2 cellular contexts compared by ENCODE assay signal in genomic region chr1:186948542-186948941, GRCh38.
TF ChIP-seq lines count a peak whose summit lies in the region.

No MANE protein-coding gene starts in this region.

TF ChIP-seq in SK-N-SH, 30 proteins besides CTCF, POLR2A, EP300 and RAD21 (continued from another document):
- TF ChIP-seq JUND (IDR thresholded peaks at IDR 0.05) (no peak), RFX5 (IDR thresholded peaks at IDR 0.05; ENCODE audit: low read length) (no peak), ELF1 (IDR thresholded peaks at IDR 0.05) (no peak)
- TF ChIP-seq, protein P1, sequence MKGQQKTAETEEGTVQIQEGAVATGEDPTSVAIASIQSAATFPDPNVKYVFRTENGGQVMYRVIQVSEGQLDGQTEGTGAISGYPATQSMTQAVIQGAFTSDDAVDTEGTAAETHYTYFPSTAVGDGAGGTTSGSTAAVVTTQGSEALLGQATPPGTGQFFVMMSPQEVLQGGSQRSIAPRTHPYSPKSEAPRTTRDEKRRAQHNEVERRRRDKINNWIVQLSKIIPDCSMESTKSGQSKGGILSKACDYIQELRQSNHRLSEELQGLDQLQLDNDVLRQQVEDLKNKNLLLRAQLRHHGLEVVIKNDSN (IDR thresholded peaks at IDR 0.05; ENCODE audit: borderline replicate concordance, low read depth) = no peak

TF ChIP-seq in SK-N-SH treated with all-trans-retinoic acid at 6 μM for 48 hours, 23 proteins besides CTCF, POLR2A, EP300 and RAD21 (continued from another document):
- no peak for TF ChIP-seq RARB (CRISPR knock-in tag; IDR thresholded peaks at IDR 0.05)
- TF ChIP-seq, protein P2, sequence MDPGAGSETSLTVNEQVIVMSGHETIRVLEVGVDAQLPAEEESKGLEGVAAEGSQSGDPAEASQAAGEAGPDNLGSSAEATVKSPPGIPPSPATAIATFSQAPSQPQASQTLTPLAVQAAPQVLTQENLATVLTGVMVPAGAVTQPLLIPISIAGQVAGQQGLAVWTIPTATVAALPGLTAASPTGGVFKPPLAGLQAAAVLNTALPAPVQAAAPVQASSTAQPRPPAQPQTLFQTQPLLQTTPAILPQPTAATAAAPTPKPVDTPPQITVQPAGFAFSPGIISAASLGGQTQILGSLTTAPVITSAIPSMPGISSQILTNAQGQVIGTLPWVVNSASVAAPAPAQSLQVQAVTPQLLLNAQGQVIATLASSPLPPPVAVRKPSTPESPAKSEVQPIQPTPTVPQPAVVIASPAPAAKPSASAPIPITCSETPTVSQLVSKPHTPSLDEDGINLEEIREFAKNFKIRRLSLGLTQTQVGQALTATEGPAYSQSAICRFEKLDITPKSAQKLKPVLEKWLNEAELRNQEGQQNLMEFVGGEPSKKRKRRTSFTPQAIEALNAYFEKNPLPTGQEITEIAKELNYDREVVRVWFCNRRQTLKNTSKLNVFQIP (CRISPR knock-in tag; IDR thresholded peaks at IDR 0.05; ENCODE audit: borderline replicate concordance, low read depth) = no peak
- TF ChIP-seq, protein P3, sequence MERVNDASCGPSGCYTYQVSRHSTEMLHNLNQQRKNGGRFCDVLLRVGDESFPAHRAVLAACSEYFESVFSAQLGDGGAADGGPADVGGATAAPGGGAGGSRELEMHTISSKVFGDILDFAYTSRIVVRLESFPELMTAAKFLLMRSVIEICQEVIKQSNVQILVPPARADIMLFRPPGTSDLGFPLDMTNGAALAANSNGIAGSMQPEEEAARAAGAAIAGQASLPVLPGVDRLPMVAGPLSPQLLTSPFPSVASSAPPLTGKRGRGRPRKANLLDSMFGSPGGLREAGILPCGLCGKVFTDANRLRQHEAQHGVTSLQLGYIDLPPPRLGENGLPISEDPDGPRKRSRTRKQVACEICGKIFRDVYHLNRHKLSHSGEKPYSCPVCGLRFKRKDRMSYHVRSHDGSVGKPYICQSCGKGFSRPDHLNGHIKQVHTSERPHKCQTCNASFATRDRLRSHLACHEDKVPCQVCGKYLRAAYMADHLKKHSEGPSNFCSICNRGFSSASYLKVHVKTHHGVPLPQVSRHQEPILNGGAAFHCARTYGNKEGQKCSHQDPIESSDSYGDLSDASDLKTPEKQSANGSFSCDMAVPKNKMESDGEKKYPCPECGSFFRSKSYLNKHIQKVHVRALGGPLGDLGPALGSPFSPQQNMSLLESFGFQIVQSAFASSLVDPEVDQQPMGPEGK (CRISPR knock-in tag; IDR thresholded peaks at IDR 0.05; ENCODE audit: borderline replicate concordance) = no peak
- no peak for TF ChIP-seq ZC3H10 (CRISPR knock-in tag; IDR thresholded peaks at IDR 0.05)
- no peak for TF ChIP-seq PPARA (CRISPR knock-in tag; IDR thresholded peaks at IDR 0.05; ENCODE audit: borderline replicate concordance)
- TF ChIP-seq ISL1 (CRISPR knock-in tag; IDR thresholded peaks at IDR 0.05) = no peak
- TF ChIP-seq SNAI2 (CRISPR knock-in tag; IDR thresholded peaks at IDR 0.05) = no peak
- no peak for TF ChIP-seq CSDC2 (CRISPR knock-in tag; IDR thresholded peaks at IDR 0.05)
- TF ChIP-seq ZFP30 (CRISPR knock-in tag; IDR thresholded peaks at IDR 0.05) = no peak
- TF ChIP-seq ZNF70 (CRISPR knock-in tag; IDR thresholded peaks at IDR 0.05) = no peak
- TF ChIP-seq TOX (CRISPR knock-in tag; IDR thresholded peaks at IDR 0.05; ENCODE audit: borderline replicate concordance) = no peak
- TF ChIP-seq ARNTL (CRISPR knock-in tag; IDR thresholded peaks at IDR 0.05; ENCODE audit: borderline replicate concordance, low read depth) = no peak
